28 cellular contexts compared by ENCODE assay signal in the genomic region with DNA sequence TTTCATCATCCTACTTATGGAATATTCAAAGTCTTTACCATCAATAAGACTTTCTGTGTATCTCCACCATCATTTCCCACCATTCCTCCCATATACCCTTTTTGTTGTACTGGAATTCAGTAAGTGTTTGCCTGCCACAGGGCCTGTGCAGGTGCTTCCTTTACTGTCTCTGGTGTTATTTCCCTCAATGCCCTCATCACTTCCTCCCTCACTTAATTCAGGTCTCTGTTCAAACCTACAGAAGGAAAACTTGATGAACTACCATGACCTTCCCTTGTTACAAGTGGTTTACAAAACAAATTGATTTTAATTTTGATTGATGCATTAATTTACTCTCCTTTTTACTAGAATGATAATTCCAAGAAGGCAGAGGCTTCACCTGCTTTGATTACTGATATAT.
"Had no signal": no experiment of that assay in that cellular context is flagged by ENCODE, and none has a peak within 500 bp of the region (broad histone marks: within the 10 kb centered on the region; RNA-seq: fewer than 3 reads in every experiment).

No MANE protein-coding gene starts in this region.

- ATAC-seq: left colon; left lung; lower lobe of right lung; natural killer cell; psoas muscle; right lobe of liver; stimulated activated naive B cell treated with anti-CD40 and anti-IgM and Interleukin-4, amounts not matched to agents 10 μg/mL and 1 μg/mL and 100 μg/mL, for 72 hours; stimulated activated naive CD8-positive, alpha-beta T cell treated with anti-CD3 and anti-CD28 coated beads, Interleukin-15, Interleukin-2, amounts not matched to agents 100 U/mL and 50 U/mL, for 24 hours had no signal

- H3K4me1 ChIP-seq: left lung, lower lobe of right lung, neural progenitor cell, parathyroid adenoma, psoas muscle, right atrium auricular region, right lobe of liver, stomach, testis, thyroid gland, transverse colon, upper lobe of left lung, vagina had no signal

- H3K4me2 ChIP-seq: neural progenitor cell, smooth muscle cell had no signal

- H3K36me3 ChIP-seq: left lung, lower lobe of right lung, neural progenitor cell, neutrophil, right atrium auricular region, right lobe of liver, stomach, thyroid gland, transverse colon, upper lobe of left lung, vagina had no signal

- H3K4me3 ChIP-seq: left lung, lower lobe of right lung, neural progenitor cell, psoas muscle, right atrium auricular region, right lobe of liver, smooth muscle cell, stomach, testis, thyroid gland, transverse colon, upper lobe of left lung, vagina had no signal

- DNase-seq: hypothalamus; immature natural killer cell; kidney; left colon; left lung; lower lobe of right lung; mesendoderm; naive B cell; natural killer cell; nephron progenitor cell; occipital lobe; psoas muscle; right lobe of liver; stimulated activated CD4-positive, alpha-beta T cell treated with anti-CD3 and anti-CD28 coated beads, Interleukin-1b, Interleukin-23, amount 100 ng/mL, for 48 hours; stimulated activated CD4-positive, alpha-beta T cell treated with anti-CD3 and anti-CD28 coated beads, Interleukin-2, amount 100 ng/mL, for 48 hours; stimulated activated naive B cell treated with anti-CD40 and anti-IgM and Interleukin-4, amounts not matched to agents 10 μg/mL and 1 μg/mL and 100 μg/mL, for 72 hours; stimulated activated naive CD8-positive, alpha-beta T cell treated with anti-CD3 and anti-CD28 coated beads, Interleukin-15, Interleukin-2, amounts not matched to agents 100 U/mL and 50 U/mL, for 24 hours; stomach; testis; thyroid gland; transverse colon; upper lobe of left lung had no signal

- H3K9ac ChIP-seq: neural progenitor cell, parathyroid adenoma had no signal

- H3K9me3 ChIP-seq: left lung, lower lobe of right lung, neutrophil, psoas muscle, right atrium auricular region, right lobe of liver, stomach, testis, thyroid gland, transverse colon, upper lobe of left lung, vagina had no signal

- H3K27me3 ChIP-seq: left lung, neural progenitor cell, neutrophil, right atrium auricular region, right lobe of liver, stomach, testis, thyroid gland, transverse colon, upper lobe of left lung, vagina had no signal

- H3K27ac ChIP-seq: left lung, lower lobe of right lung, neural progenitor cell, neutrophil, parathyroid adenoma, psoas muscle, right atrium auricular region, right lobe of liver, stomach, testis, thyroid gland, transverse colon, upper lobe of left lung, vagina had no signal
